In genomic region chr11:66264893-66265292, GRCh38 we compare ENCODE assay signal across 9 cellular contexts. TPM values are rescaled to one million over a fixed set of nuclear protein-coding genes. Genes with fewer than 3 reads are reported as not detected.
DNase-seq lines count a peak whose midpoint lies in the region; ATAC-seq and TF ChIP-seq lines count a peak whose summit lies in the region.
"Had no signal": no experiment of that assay in that cellular context is flagged by ENCODE, and none has a peak within 500 bp of the region (broad histone marks: within the 10 kb centered on the region; RNA-seq: fewer than 3 reads in every experiment).

No MANE protein-coding gene starts in this region.

- peaks cover 12% of the 10 kb centered on the region for H3K4me1 ChIP-seq in A673 (ENCODE audit: insufficient read depth, low read length, poor library complexity, severe bottlenecking)

- POLR2A ChIA-PET in A673 (lab: Charles Lee; ENCODE audit: low non-redundant PET), result no interaction called here

- ATAC-seq in GM19395 (IDR thresholded peaks at IDR 0.05; ENCODE audit: unreplicated experiment), result no peak
- ATAC-seq in HG03378 (IDR thresholded peaks at IDR 0.05; ENCODE audit: unreplicated experiment), result no peak

- H3K36me3 ChIP-seq in A673 (ENCODE audit: insufficient read depth, low read length, poor library complexity, severe bottlenecking), result peaks cover 47% of the 10 kb centered on the region
- H3K36me3 ChIP-seq in WERI-Rb-1, result peaks cover 60% of the 10 kb centered on the region

- H3K27me3 ChIP-seq in A673 (replicated peaks; ENCODE audit: insufficient read depth, low read depth, low read length, poor library complexity) (no peaks in the 10 kb centered on the region), WERI-Rb-1 (ENCODE audit: insufficient read depth, low read depth, severe bottlenecking) (no peaks in the 10 kb centered on the region)

- intact Hi-C loops in A673 (cut with micrococcal nuclease; ENCODE audit: unreplicated experiment), result no loop called here

- H3K9me3 ChIP-seq in A673 (ENCODE audit: low read depth, low read length, poor library complexity, severe bottlenecking) (no peaks in the 10 kb centered on the region), WERI-Rb-1 (ENCODE audit: severe bottlenecking) (no peaks in the 10 kb centered on the region)

- H3K27ac ChIP-seq in A673 (ENCODE audit: low read depth, low read length, poor library complexity, severe bottlenecking) (no peak overlapping the region), WERI-Rb-1 (no peak overlapping the region)

- peak; percentile 67 for TF ChIP-seq CTCF in A673 (conservative IDR thresholded peaks at IDR 0.05; ENCODE audit: low read depth, low read length)
- TF ChIP-seq CTCF in GM12875 (IDR thresholded peaks at IDR 0.05; ENCODE audit: borderline replicate concordance, insufficient read depth, low read depth, low read length), result peak; percentile 43; the same call in 1 of the 2 replicates
- peak; percentile 68 for TF ChIP-seq CTCF in WERI-Rb-1 (IDR thresholded peaks at IDR 0.05; ENCODE audit: low read depth, low read length)
- peak; percentile 62 for TF ChIP-seq CTCF in glutamatergic neuron (IDR thresholded peaks at IDR 0.05; ENCODE audit: partially characterized antibody, unreplicated experiment)

- H3K4me3 ChIP-seq in A673 (ENCODE audit: low read depth, low read length, poor library complexity, severe bottlenecking) (no peak overlapping the region), GM12875 (ENCODE audit: low read depth, low read length) (no peak overlapping the region), WERI-Rb-1 (ENCODE audit: low read depth, low read length) (no peak overlapping the region)

- no peak overlapping the region for H3K4me3 Mint-ChIP-seq in glutamatergic neuron (ENCODE audit: unreplicated experiment)

- CTCF ChIA-PET in A673 (lab: Charles Lee), result no interaction called here

- DNase-seq in A673 (ENCODE audit: low spot score), result peak; percentile 62
- DNase-seq in WERI-Rb-1, result peak; percentile 73
- DNase-seq in glutamatergic neuron, result peak; percentile 54
- no peak for DNase-seq in NK-92 treated with Interleukin-12 subunit alpha and Interleukin-12 subunit beta, amount 100 ng/mL, for 24 hours (lab: John Stamatoyannopoulos, UW)
- DNase-seq in NCI-H345 (lab: John Stamatoyannopoulos, UW), result no peak
- DNase-seq: GDM1 had no signal

- peaks cover 13% of the 10 kb centered on the region for H3K9me3 Mint-ChIP-seq in glutamatergic neuron (ENCODE audit: unreplicated experiment)

- H3K4me1 Mint-ChIP-seq in glutamatergic neuron (ENCODE audit: low read depth, unreplicated experiment), result peaks cover 4% of the 10 kb centered on the region

- H3K27ac Mint-ChIP-seq in glutamatergic neuron (ENCODE audit: unreplicated experiment), result no peak overlapping the region

- no peaks in the 10 kb centered on the region for H3K36me3 Mint-ChIP-seq in glutamatergic neuron (ENCODE audit: unreplicated experiment)

- no TSS peak for BruUV-seq in A673 (replicated peaks; lab: Mats Ljungman, UMichigan)

- peaks cover 14% of the 10 kb centered on the region for H3K27me3 Mint-ChIP-seq in glutamatergic neuron (ENCODE audit: unreplicated experiment)

RNA-seq across cellular contexts. Expression of gene RAB1B, which starts 3.5 kb away (rescaled TPM):
- total RNA-seq in A673 (2021) (171 and 186 TPM in 2 replicates), glutamatergic neuron (ENCODE audit: unreplicated experiment) (85.4 TPM)

RNA-seq across cellular contexts. Expression of gene KLC2, which starts 7.4 kb away (rescaled TPM):
- total RNA-seq in A673 (2021), result 94.3 and 97.4 TPM in 2 replicates
- 127 TPM for total RNA-seq in glutamatergic neuron (ENCODE audit: unreplicated experiment)

RNA-seq across cellular contexts. Expression of gene CNIH2, which starts 13.1 kb away (rescaled TPM):
- total RNA-seq in A673 (2021) (11.6 and 13.7 TPM in 2 replicates), glutamatergic neuron (ENCODE audit: unreplicated experiment) (61.3 TPM)

RNA-seq across cellular contexts. Expression of gene YIF1A, which starts 24.1 kb away (rescaled TPM):
- total RNA-seq in A673 (2021) (125 and 128 TPM in 2 replicates), glutamatergic neuron (ENCODE audit: unreplicated experiment) (115 TPM)

RNA-seq across cellular contexts. Expression of gene TMEM151A, which starts 26.8 kb away (rescaled TPM):
- 1.5 and 1.7 TPM in 2 replicates for total RNA-seq in A673 (2021)
- 19.2 TPM for total RNA-seq in glutamatergic neuron (ENCODE audit: unreplicated experiment)

Comparison
In these comparisons a context has a peak if more than half of its experiments do, and no peak if none do; other contexts are left out.
1. DNase-seq: peak in A673 (single experiment), WERI-Rb-1 (single experiment) and glutamatergic neuron (single experiment); none in NK-92 treated with Interleukin-12 subunit alpha and Interleukin-12 subunit beta, amount 100 ng/mL, for 24 hours (single experiment) and NCI-H345 (single experiment).
2. Peak in every context shown above with its lines, with median percentiles within 50 percentile points of each other: CTCF ChIP-seq.